In the genomic region with DNA sequence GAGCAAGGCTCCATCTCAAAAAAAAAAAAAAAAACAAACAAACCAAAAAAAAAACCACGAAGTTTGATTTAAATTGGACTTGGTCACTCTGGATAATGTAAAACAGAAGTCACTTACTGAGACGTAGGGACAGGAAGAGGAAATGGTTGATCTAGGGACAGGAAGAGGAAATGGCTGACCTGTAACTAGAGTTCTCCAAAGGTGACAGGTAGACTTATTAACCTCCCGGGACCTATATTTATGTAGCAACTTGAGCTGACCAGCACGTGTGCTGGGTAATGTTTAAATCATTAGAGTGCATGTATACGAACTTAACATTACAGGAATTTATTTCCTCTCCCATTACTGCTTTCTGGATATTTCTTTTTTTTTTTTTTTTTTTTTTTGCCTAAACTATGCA, we compare ENCODE assay signal across 15 cellular contexts.
DNase-seq lines count a peak whose midpoint lies in the region; ATAC-seq, FAIRE-seq and TF ChIP-seq lines count a peak whose summit lies in the region.
"Had no signal": no experiment of that assay in that cellular context is flagged by ENCODE, and none has a peak within 500 bp of the region (broad histone marks: within the 10 kb centered on the region; RNA-seq: fewer than 3 reads in every experiment).

No MANE protein-coding gene starts in this region.

- TF ChIP-seq CTCF in HEK293 (tag by site-specific recombination; IDR thresholded peaks at IDR 0.05), result no peak
- TF ChIP-seq CTCF in K562 (IDR thresholded peaks at IDR 0.05 in 2 of 3, conservative IDR thresholded peaks at IDR 0.05 in 1 of 3; ENCODE audit: insufficient read depth in 2 of 3, low read depth in 1 of 3, low read length in 3 of 3), result no peak
- TF ChIP-seq CTCF in thoracic aorta (IDR thresholded peaks at IDR 0.05), result no peak
- TF ChIP-seq CTCF in dorsolateral prefrontal cortex (IDR thresholded peaks at IDR 0.05 in 54 of 56, conservative IDR thresholded peaks at IDR 0.05 in 2 of 56; ENCODE audit: low read depth in 1 of 56, partially characterized antibody in 56 of 56), result no peak
- TF ChIP-seq CTCF in hepatocyte (IDR thresholded peaks at IDR 0.05; ENCODE audit: poor library complexity), result no peak

- TF ChIP-seq POLR2A in K562 (conservative IDR thresholded peaks at IDR 0.05), result no peak

- H3K9me1 ChIP-seq in K562 (ENCODE audit: control insufficient read depth, insufficient read depth, low read length), result no peaks in the 10 kb centered on the region

- H3K4me1 ChIP-seq in HEK293 (ENCODE audit: control insufficient read depth, insufficient read depth, low read length) (no peaks in the 10 kb centered on the region), K562 (replicated peaks in 1 of 2; ENCODE audit: control insufficient read depth in 2 of 2, insufficient read depth in 2 of 2, low read length in 2 of 2) (no peaks in the 10 kb centered on the region), thoracic aorta (ENCODE audit: control insufficient read depth in 1 of 2, low read depth in 2 of 2) (peaks cover 0 to 15% of the 10 kb centered on the region in 2 donors), hepatocyte (ENCODE audit: insufficient read depth) (no peaks in the 10 kb centered on the region)
- H3K4me1 ChIP-seq: Peyer's patch had no signal

- no peak for FAIRE-seq in K562 (lab: Jason Lieb, UNC)
- FAIRE-seq: H54 had no signal

- no peaks in the 10 kb centered on the region for H3K9me3 ChIP-seq in HEK293 (ENCODE audit: control insufficient read depth, insufficient read depth, low read depth, low read length)
- no peaks in the 10 kb centered on the region for H3K9me3 ChIP-seq in K562 (replicated peaks; ENCODE audit: control insufficient read depth, insufficient read depth, low read depth, low read length)
- H3K9me3 ChIP-seq in thoracic aorta, result no peaks in the 10 kb centered on the region
- no peaks in the 10 kb centered on the region for H3K9me3 ChIP-seq in hepatocyte (ENCODE audit: low read depth)
- H3K9me3 ChIP-seq: BLaER1 treated with 17β-estradiol and CSF1 and Interleukin-3, amounts not matched to agents 10 nM and 100 nM; Peyer's patch had no signal

- DNase-seq in SKM-1 treated with dmso at 0.1 percent for 144 hours (lab: John Stamatoyannopoulos, UW; ENCODE audit: unreplicated experiment), result peak; percentile 30
- DNase-seq in SKM-1 (lab: John Stamatoyannopoulos, UW; ENCODE audit: unreplicated experiment), result no peak
- DNase-seq in K562 (ENCODE audit: extremely low read depth in 1 of 4, low spot score in 3 of 4), result no peak
- no peak for DNase-seq in thoracic aorta (ENCODE audit: low spot score)
- no peak for DNase-seq in dorsolateral prefrontal cortex
- no peak for DNase-seq in EL
- DNase-seq in hepatocyte (ENCODE audit: low spot score), result no peak
- DNase-seq: 8988T, NCI-H2107, NCI-H226, Peyer's patch, Right ventricle myocardium superior had no signal

- intact Hi-C loops in K562 (cut with micrococcal nuclease) (no loop called here), dorsolateral prefrontal cortex (cut with DNase I) (no loop called here)

- POLR2A ChIA-PET in HEK293 (lab: Yijun Ruan, JAX), result interaction anchor here (0.7 kb wide), 2 partner anchors 14 to 26 kb away, joined by 3 to 5 read pairs; no protein-coding TSS in a partner anchor
- POLR2A ChIA-PET in K562 (lab: Yijun Ruan, JAX), result interaction anchor here (0.7 kb wide), 1 partner anchor 8 kb away, joined by 4 read pairs; no protein-coding TSS in a partner anchor

- no peak overlapping the region for H3K9ac ChIP-seq in K562 (ENCODE audit: insufficient read depth in 1 of 2, low read depth in 2 of 2, low read length in 2 of 2)
- H3K9ac ChIP-seq: BLaER1 treated with 17β-estradiol and CSF1 and Interleukin-3, amounts not matched to agents 10 nM and 100 nM had no signal

- H3K27me3 ChIP-seq in K562 (ENCODE audit: control insufficient read depth in 2 of 2, insufficient read depth in 2 of 2, low read length in 2 of 2), result peaks cover 7 to 10% of the 10 kb centered on the region in 2 experiments
- H3K27me3 ChIP-seq in thoracic aorta (replicated peaks; ENCODE audit: insufficient read depth), result no peaks in the 10 kb centered on the region
- no peaks in the 10 kb centered on the region for H3K27me3 ChIP-seq in dorsolateral prefrontal cortex
- no peaks in the 10 kb centered on the region for H3K27me3 ChIP-seq in hepatocyte
- H3K27me3 ChIP-seq: BLaER1 treated with 17β-estradiol and CSF1 and Interleukin-3, amounts not matched to agents 10 nM and 100 nM; Peyer's patch had no signal

- H3K79me2 ChIP-seq in K562 (ENCODE audit: control insufficient read depth, insufficient read depth, low read length) (no peaks in the 10 kb centered on the region), hepatocyte (no peaks in the 10 kb centered on the region)

- H3K27ac ChIP-seq in HEK293 (ENCODE audit: extremely low read depth, low read depth, low read length) (no peak overlapping the region), K562 (ENCODE audit: extremely low read depth, low read depth, low read length) (no peak overlapping the region), thoracic aorta (peak overlapping the region; percentile 70 to 80), dorsolateral prefrontal cortex (no peak overlapping the region), hepatocyte (no peak overlapping the region)
- H3K27ac ChIP-seq: BLaER1 treated with 17β-estradiol and CSF1 and Interleukin-3, amounts not matched to agents 10 nM and 100 nM; Peyer's patch had no signal

- no peak overlapping the region for H3K4me2 ChIP-seq in K562 (ENCODE audit: insufficient read depth, low read length)
- no peak overlapping the region for H3K4me2 ChIP-seq in hepatocyte

- H3K4me3 ChIP-seq in HEK293 (ENCODE audit: low read depth, low read length), result no peak overlapping the region
- H3K4me3 ChIP-seq in K562, result no peak overlapping the region
- H3K4me3 ChIP-seq in thoracic aorta, result peak overlapping the region; percentile 47
- H3K4me3 ChIP-seq in dorsolateral prefrontal cortex, result no peak overlapping the region
- H3K4me3 ChIP-seq in hepatocyte, result no peak overlapping the region
- H3K4me3 ChIP-seq: BLaER1 treated with 17β-estradiol and CSF1 and Interleukin-3, amounts not matched to agents 10 nM and 100 nM; Peyer's patch had no signal

- ATAC-seq in K562 (no peak), thoracic aorta (ENCODE audit: insufficient number of reproducible peaks, low FRiP score, low read depth) (no peak)

- no peak overlapping the region for H2AFZ ChIP-seq in K562 (ENCODE audit: low read depth, low read length)
- no peak overlapping the region for H2AFZ ChIP-seq in hepatocyte

- BruUV-seq in K562 (replicated peaks; lab: Mats Ljungman, UMichigan), result no TSS peak

- in situ Hi-C loops in K562 (cut with MboI), result no loop called here

- no peaks in the 10 kb centered on the region for H3K9me2 ChIP-seq in hepatocyte (replicated peaks; ENCODE audit: insufficient read depth)

- H4K20me1 ChIP-seq in K562 (replicated peaks; ENCODE audit: control insufficient read depth, insufficient read depth, low read length) (no peaks in the 10 kb centered on the region), hepatocyte (ENCODE audit: insufficient read depth, poor library complexity, severe bottlenecking) (no peaks in the 10 kb centered on the region)
- H4K20me1 ChIP-seq: BLaER1 treated with 17β-estradiol and CSF1 and Interleukin-3, amounts not matched to agents 10 nM and 100 nM had no signal

- TF ChIP-seq EP300 in K562 (IDR thresholded peaks at IDR 0.05; ENCODE audit: low read length), result no peak

- 36% methylated on average over 4 of the region's 5 CpGs for WGBS in K562 (ENCODE audit: insufficient coverage, low coverage, missing lambda C conversion rate)
- 78% methylated on average over 5 of the region's 5 CpGs for WGBS in hepatocyte (ENCODE audit: low lambda C conversion rate, missing lambda C conversion rate)

- no peaks in the 10 kb centered on the region for H3K36me3 ChIP-seq in HEK293 (ENCODE audit: control insufficient read depth in 2 of 2, insufficient read depth in 1 of 2, low read length in 2 of 2)
- H3K36me3 ChIP-seq in K562 (ENCODE audit: control insufficient read depth, insufficient read depth, low read length), result no peaks in the 10 kb centered on the region
- no peaks in the 10 kb centered on the region for H3K36me3 ChIP-seq in thoracic aorta
- no peaks in the 10 kb centered on the region for H3K36me3 ChIP-seq in hepatocyte (replicated peaks; ENCODE audit: insufficient read depth, low read depth)
- H3K36me3 ChIP-seq: BLaER1 treated with 17β-estradiol and CSF1 and Interleukin-3, amounts not matched to agents 10 nM and 100 nM; Peyer's patch had no signal

- CTCF ChIA-PET in HEK293 (lab: Yijun Ruan, JAX), result interaction anchor here (1.3 kb wide), 1 partner anchor 154 kb away, joined by 3 read pairs; no protein-coding TSS in a partner anchor
- CTCF ChIA-PET in K562 (lab: Yijun Ruan, JAX; ENCODE audit: low intra/inter-chr PET ratio), result interaction anchor here (0.7 kb wide), 1 partner anchor 8 kb away, joined by 4 read pairs; no protein-coding TSS in a partner anchor

- TF ChIP-seq RAD21 in K562 (CRISPR knock-in tag; conservative IDR thresholded peaks at IDR 0.05 in 1 of 2, IDR thresholded peaks at IDR 0.05 in 1 of 2), result no peak

TF ChIP-seq in HEK293, 187 proteins besides CTCF, POLR2A, EP300 and RAD21:
- TF ChIP-seq SETDB1 (IDR thresholded peaks at IDR 0.05; ENCODE audit: insufficient read length, low read length) (peak; percentile 41), ZNF16 (tag by site-specific recombination; IDR thresholded peaks at IDR 0.05; ENCODE audit: low read depth) (no peak)

TF ChIP-seq in K562, 482 proteins besides CTCF, POLR2A, EP300 and RAD21 (continues in another document):
- no peak for TF ChIP-seq NFIC (IDR thresholded peaks at IDR 0.05)
- no peak for TF ChIP-seq PRPF4 (IDR thresholded peaks at IDR 0.05; ENCODE audit: insufficient read depth, low read depth, low read length, poor library complexity, severe bottlenecking)

Comparison
In these comparisons a context has a peak if more than half of its experiments do, and no peak if none do; other contexts are left out.
1. H3K27ac ChIP-seq: peak in thoracic aorta (2 of 2); none in HEK293 (single experiment), K562 (single experiment), dorsolateral prefrontal cortex (0 of 59) and hepatocyte (single experiment).